16 cellular contexts compared by ENCODE assay signal in the genomic region with DNA sequence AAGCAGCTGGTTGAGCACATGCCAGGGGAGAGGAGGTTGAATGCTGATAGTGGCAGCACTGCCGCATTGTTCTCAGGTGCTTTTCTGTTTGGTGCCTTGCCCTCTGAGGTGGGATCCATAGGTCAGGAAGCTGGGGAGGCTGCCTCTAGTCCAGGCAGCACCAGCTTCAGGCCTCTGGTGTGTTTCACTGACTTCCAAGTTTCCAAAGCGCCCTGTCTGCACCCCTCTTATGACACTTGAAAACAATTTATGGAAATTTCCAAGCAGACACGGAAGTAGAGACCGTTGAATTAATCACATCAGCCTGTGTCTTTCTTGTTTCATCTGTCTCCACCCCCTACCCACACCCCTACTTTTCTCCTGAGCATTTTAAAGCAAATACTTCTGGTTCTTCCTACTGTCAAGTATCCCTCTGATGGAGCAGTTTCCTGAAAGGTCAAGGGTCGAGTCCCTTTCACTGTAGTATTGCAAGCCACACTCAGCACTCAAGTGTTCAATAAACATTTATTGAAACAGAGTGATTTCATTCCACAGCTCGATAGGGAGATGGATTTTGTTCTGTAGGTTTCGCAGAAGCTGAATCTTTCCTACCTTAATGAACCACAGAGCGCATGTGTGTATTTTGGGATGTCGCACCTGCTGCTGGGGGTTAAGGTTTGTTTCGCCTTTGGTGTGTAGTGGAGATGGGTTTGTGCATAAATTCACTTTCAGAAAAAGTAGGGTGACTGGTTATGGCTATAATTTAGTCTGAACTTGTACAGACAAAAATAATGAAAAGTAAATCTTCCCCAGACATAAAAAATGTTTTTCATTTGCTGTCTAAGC. TPM values are rescaled to one million over a fixed set of nuclear protein-coding genes. Genes with fewer than 3 reads are reported as not detected.
DNase-seq lines count a peak whose midpoint lies in the region; ATAC-seq, FAIRE-seq and TF ChIP-seq lines count a peak whose summit lies in the region.
"Had no signal": no experiment of that assay in that cellular context is flagged by ENCODE, and none has a peak within 500 bp of the region (broad histone marks: within the 10 kb centered on the region; RNA-seq: fewer than 3 reads in every experiment).

No MANE protein-coding gene starts in this region.

- CTCF ChIA-PET in GM12878 (lab: Yijun Ruan, JAX) = interaction anchor here (2.3 kb wide), 1 partner anchor 19 kb away, joined by 7 read pairs; no protein-coding TSS in a partner anchor

- H3K27ac ChIP-seq in DOHH2 (ENCODE audit: low read depth, low read length) = peak overlapping the region; percentile 36
- peak overlapping the region; percentile 51 for H3K27ac ChIP-seq in GM12878 (ENCODE audit: control insufficient read depth, insufficient read depth)
- H3K27ac ChIP-seq in small intestine (ENCODE audit: low read depth in 1 of 2, low read length in 1 of 2) = peak overlapping the region; percentile 50 to 75
- no peak overlapping the region for H3K27ac ChIP-seq in tibial artery
- H3K27ac ChIP-seq: suprapubic skin had no signal

- H4K20me1 ChIP-seq in DOHH2 (ENCODE audit: control insufficient read depth, insufficient read depth, low read depth, low read length) (peaks cover 6% of the 10 kb centered on the region; the same call in 1 of the 2 replicates), GM12878 (ENCODE audit: control insufficient read depth, insufficient read depth) (no peaks in the 10 kb centered on the region)

- in situ Hi-C loops in GM12878 (cut with MboI) = no loop called here

- no TSS peak for BruUV-seq in GM12878 (replicated peaks; lab: Mats Ljungman, UMichigan)

- no peak for TF ChIP-seq RAD21 in GM12878 (IDR thresholded peaks at IDR 0.05; ENCODE audit: insufficient read depth, low read depth, low read length)

- intact Hi-C loops in GM12878 (cut with micrococcal nuclease; ENCODE audit: unreplicated experiment) (no loop called here), tibial artery (cut with DNase I; ENCODE audit: low total_unique reads) (no loop called here)

- DNase-seq in GM12878 (ENCODE audit: low read depth, low spot score) (no peak), small intestine (peak; percentile 64), tibial artery (no peak), NCI-H446 (lab: John Stamatoyannopoulos, UW) (no peak)
- DNase-seq: activated CD8-positive, alpha-beta memory T cell treated with anti-CD3 and anti-CD28 coated beads, Interleukin-2, amount 50 U/mL, for 4 hours; foreskin melanocyte; KG1; midbrain; NCI-H1436; NCI-H524; stimulated activated CD4-positive, alpha-beta T cell treated with anti-CD3 and anti-CD28 coated beads, Interleukin-12 subunit alpha, Interleukin-12 subunit beta, amount 100 ng/mL, for 4 hours had no signal

- RAD21 ChIA-PET in GM12878 (lab: Charles Lee; ENCODE audit: unreplicated experiment) = interaction anchor here (0.9 kb wide), 1 partner anchor 18 kb away, joined by 3 read pairs; no protein-coding TSS in a partner anchor

- no peak for TF ChIP-seq POLR2A in GM12878 (IDR thresholded peaks at IDR 0.05; ENCODE audit: low read depth, low read length)

- POLR2A ChIA-PET in GM12878 (lab: Charles Lee) = no interaction called here

- H3K4me2 ChIP-seq in DOHH2 (ENCODE audit: low read length) = peak overlapping the region; percentile 68
- peak overlapping the region; percentile 67 for H3K4me2 ChIP-seq in GM12878 (ENCODE audit: control insufficient read depth, insufficient read depth)

- peaks cover 30% of the 10 kb centered on the region for H3K36me3 ChIP-seq in DOHH2 (ENCODE audit: control insufficient read depth, low read length)
- H3K36me3 ChIP-seq in GM12878 (ENCODE audit: control insufficient read depth in 2 of 2, insufficient read depth in 2 of 2, low read length in 1 of 2) = peaks cover 0 to 11% of the 10 kb centered on the region in 2 experiments; a peak in 3 of 4 replicates
- no peaks in the 10 kb centered on the region for H3K36me3 ChIP-seq in small intestine (ENCODE audit: control insufficient read depth in 2 of 2, insufficient read depth in 2 of 2, low read length in 2 of 2)
- H3K36me3 ChIP-seq in tibial artery = peaks cover 0 to 14% (median 8%) of the 10 kb centered on the region in 3 donors
- H3K36me3 ChIP-seq: suprapubic skin had no signal

- WGBS in GM12878 (ENCODE audit: insufficient coverage, insufficient replicate concordance, low lambda C conversion rate, missing lambda C conversion rate) = 44% methylated on average over 10 of the region's 10 CpGs
- WGBS in small intestine, 3 donors = 29 to 43% (median 38%) methylated on average over 10 of the region's 10 CpGs

- SMC1A ChIA-PET in GM12878 (lab: Charles Lee; ENCODE audit: uncharacterized antibody, unreplicated experiment) = interaction anchor here (0.5 to 1.8 kb wide), 2 partner anchors 18 to 107 kb away, joined by 3 to 6 read pairs; no protein-coding TSS in a partner anchor

- ATAC-seq in HG02870 (IDR thresholded peaks at IDR 0.05; ENCODE audit: unreplicated experiment) (peak; percentile 68), GM12878 (peak; percentile 41), HG02571 (IDR thresholded peaks at IDR 0.05; ENCODE audit: unreplicated experiment) (no peak)

- H3F3A ChIP-seq in DOHH2 (ENCODE audit: control insufficient read depth, insufficient read depth) = peaks cover 7% of the 10 kb centered on the region

- H3K4me3 ChIP-seq in DOHH2 (ENCODE audit: low read length) (peak overlapping the region; percentile 50), GM12878 (no peak overlapping the region), small intestine (ENCODE audit: low read depth in 1 of 2, low read length in 2 of 2) (no peak overlapping the region), tibial artery (no peak overlapping the region)
- H3K4me3 ChIP-seq: suprapubic skin had no signal

- no peaks in the 10 kb centered on the region for H3K9me2 ChIP-seq in DOHH2 (replicated peaks; ENCODE audit: control insufficient read depth, low read length)

- TF ChIP-seq CTCF in DOHH2 (IDR thresholded peaks at IDR 0.05; ENCODE audit: low read depth, low read length, poor library complexity, severe bottlenecking) = no peak
- TF ChIP-seq CTCF in GM12878 (IDR thresholded peaks at IDR 0.05 in 2 of 3, conservative IDR thresholded peaks at IDR 0.05 in 1 of 3; ENCODE audit: control insufficient read depth in 2 of 3, extremely low read depth in 1 of 3, insufficient read depth in 1 of 3, low read depth in 3 of 3, low read length in 3 of 3) = no peak
- no peak for TF ChIP-seq CTCF in tibial artery (IDR thresholded peaks at IDR 0.05)

- H3K9me3 ChIP-seq in DOHH2 (ENCODE audit: control insufficient read depth, insufficient read depth, low read length) (no peaks in the 10 kb centered on the region), GM12878 (replicated peaks; ENCODE audit: control insufficient read depth, insufficient read depth, low read length) (no peaks in the 10 kb centered on the region), small intestine (ENCODE audit: control insufficient read depth, low read depth) (no peaks in the 10 kb centered on the region), tibial artery (no peaks in the 10 kb centered on the region)
- H3K9me3 ChIP-seq: suprapubic skin had no signal

- H2AFZ ChIP-seq in GM12878 (ENCODE audit: control insufficient read depth, low read depth, low read length) = no peak overlapping the region

- H3K27me3 ChIP-seq in DOHH2 (ENCODE audit: control insufficient read depth, low read length) = no peaks in the 10 kb centered on the region
- H3K27me3 ChIP-seq in GM12878 (replicated peaks in 1 of 2; ENCODE audit: control insufficient read depth in 2 of 2, insufficient read depth in 2 of 2, low read length in 1 of 2) = no peaks in the 10 kb centered on the region
- no peaks in the 10 kb centered on the region for H3K27me3 ChIP-seq in small intestine (ENCODE audit: control insufficient read depth in 2 of 2, insufficient read depth in 2 of 2, low read length in 2 of 2)
- no peaks in the 10 kb centered on the region for H3K27me3 ChIP-seq in tibial artery
- H3K27me3 ChIP-seq: suprapubic skin had no signal

- H3K4me1 ChIP-seq in DOHH2 (ENCODE audit: control insufficient read depth, low read length) (peaks cover 78% of the 10 kb centered on the region), GM12878 (ENCODE audit: control insufficient read depth, insufficient read depth, low read length) (peaks cover 21% of the 10 kb centered on the region), small intestine (ENCODE audit: control insufficient read depth in 2 of 2, insufficient read depth in 1 of 2, low read depth in 1 of 2, low read length in 1 of 2) (no peaks in the 10 kb centered on the region), tibial artery (no peaks in the 10 kb centered on the region)
- H3K4me1 ChIP-seq: suprapubic skin had no signal

- FAIRE-seq in GM12878 (lab: Jason Lieb, UNC) (peak; percentile 23), small intestine (lab: Jason Lieb, UNC) (no peak)
- FAIRE-seq: RCC 7860 had no signal

- peaks cover 69% of the 10 kb centered on the region for H3K79me2 ChIP-seq in DOHH2 (ENCODE audit: control insufficient read depth, low read length)
- H3K79me2 ChIP-seq in GM12878 (ENCODE audit: control insufficient read depth, insufficient read depth, low read length) = peaks cover 8% of the 10 kb centered on the region

- no peak overlapping the region; the same call in 1 of the 2 replicates for H3K9ac ChIP-seq in GM12878 (ENCODE audit: control insufficient read depth, insufficient read depth, low read length)

- TF ChIP-seq EP300 in GM12878 (IDR thresholded peaks at IDR 0.05; ENCODE audit: borderline replicate concordance in 1 of 2, control insufficient read depth in 1 of 2, low read depth in 2 of 2, low read length in 2 of 2) = no peak

RNA-seq across cellular contexts. Expression of a gene that starts 21.4 kb away (rescaled TPM):
- total RNA-seq in GM12878 (2013; cell fraction: nucleolus; rRNA removed) = 96.2 and 112 TPM in 2 replicates
- total RNA-seq in GM12878 (2014; rRNA removed) = 22.6 and 29.2 TPM in 2 replicates
- 25.2 and 25.6 TPM in 2 replicates for total RNA-seq in GM12878 (2014; rRNA removed; fragmentation: Illumina TruSeq; extraction: Trizol)
- total RNA-seq in GM12878 (2021) = 81.9 and 82.7 TPM in 2 replicates
- polyA plus RNA-seq in GM12878 (2011; ENCODE audit: low read depth) = 55.1 TPM
- 12.0 and 15.4 TPM in 2 replicates for polyA plus RNA-seq in GM12878 (2011; rRNA removed)
- 7.8 and 9.9 TPM in 2 replicates for polyA plus RNA-seq in GM12878 (2011; cell fraction: cytosol; rRNA removed)
- 110 and 119 TPM in 2 replicates for polyA plus RNA-seq in GM12878 (2011; cell fraction: nucleus; rRNA removed)
- polyA plus RNA-seq in GM12878 (2012) = 70.0 and 82.2 TPM in 2 replicates
- 18.6 and 28.5 TPM in 2 replicates for polyA plus RNA-seq in GM12878 (2014; fragmentation: Illumina TruSeq; extraction: Trizol)
- polyA plus RNA-seq in GM12878 (2014; fragmentation: Nextera tagmentation; extraction: Ambion mirVana) = 1 to 10 TPM; 2.7 to 3.1 TPM
- polyA plus RNA-seq in GM12878 (2014; rRNA removed) = 53.5 and 57.9 TPM in 2 replicates
- polyA plus RNA-seq in GM12878 (2016; fragmentation: Nextera tagmentation; extraction: Ambion mirVana) = 10 to 100 TPM; 29.2 to 32.1 TPM
- polyA minus RNA-seq in GM12878 (2011; rRNA and poly(A)+ RNA removed) = 25.9 and 28.8 TPM in 2 replicates
- 4.5 and 6.2 TPM in 2 replicates for polyA minus RNA-seq in GM12878 (2011; cell fraction: cytosol; rRNA and poly(A)+ RNA removed)
- 16.9 and 28.6 TPM in 2 replicates for polyA minus RNA-seq in GM12878 (2011; cell fraction: nucleus; rRNA and poly(A)+ RNA removed)
- polyA plus RNA-seq in small intestine = 10 to 100 TPM; 32.4 to 54.3 (median 41.6) TPM

Comparison
In these comparisons a context has a peak if more than half of its experiments do, and no peak if none do; other contexts are left out.
1. H3K27ac ChIP-seq: peak in DOHH2 (single experiment), GM12878 (single experiment) and small intestine (2 of 2); none in tibial artery (0 of 2).